Comparison of ENCODE assay signal across 19 cellular contexts in genomic region chr2:159169187-159169586, GRCh38.
DNase-seq lines count a peak whose midpoint lies in the region; ATAC-seq, FAIRE-seq and TF ChIP-seq lines count a peak whose summit lies in the region.
"Had no signal": no experiment of that assay in that cellular context is flagged by ENCODE, and none has a peak within 500 bp of the region (broad histone marks: within the 10 kb centered on the region; RNA-seq: fewer than 3 reads in every experiment).

No MANE protein-coding gene starts in this region.

- H3K27ac ChIP-seq in SK-N-SH (ENCODE audit: low read depth in 2 of 2, low read length in 1 of 2) (peak overlapping the region in 1 of 2 experiments; percentile 18; a peak in 1 of 4 replicates), endothelial cell of umbilical vein (ENCODE audit: insufficient read depth, low read depth, low read length) (peak overlapping the region; percentile 52)
- H3K27ac ChIP-seq: 22Rv1, RWPE1, SJSA1 had no signal

- intact Hi-C loops in endothelial cell of umbilical vein (cut with micrococcal nuclease) (loop anchor here (1.0 to 5.0 kb wide), 3 partner anchors 19 to 197 kb away; no protein-coding TSS in a partner anchor), cardiac septum (cut with DNase I) (no loop called here)

- no peak for TF ChIP-seq EP300 in SK-N-SH (IDR thresholded peaks at IDR 0.05; ENCODE audit: borderline replicate concordance in 1 of 2, low read depth in 1 of 2, low read length in 1 of 2)

- ATAC-seq in SK-N-SH treated with all-trans-retinoic acid at 6 μM for 48 hours (peak; percentile 60; the same call in 2 of the 3 replicates), GM18868 (IDR thresholded peaks at IDR 0.05; ENCODE audit: unreplicated experiment) (no peak)
- ATAC-seq: GM23338 had no signal

- 73% methylated on average over 6 of the region's 6 CpGs for WGBS in SK-N-SH (ENCODE audit: low lambda C conversion rate)

- no peaks in the 10 kb centered on the region for H3K79me2 ChIP-seq in SK-N-SH (ENCODE audit: insufficient read depth)
- peaks cover 2% of the 10 kb centered on the region for H3K79me2 ChIP-seq in endothelial cell of umbilical vein (ENCODE audit: control insufficient read depth, insufficient read depth, low read length)

- no peak overlapping the region for H3K4me2 ChIP-seq in SK-N-SH
- peak overlapping the region; percentile 39 for H3K4me2 ChIP-seq in endothelial cell of umbilical vein (ENCODE audit: insufficient read depth, low read length)
- H3K4me2 ChIP-seq: GM23338 had no signal

- H3K4me1 ChIP-seq in SK-N-SH (ENCODE audit: control insufficient read depth in 1 of 2, insufficient read depth in 2 of 2, low read depth in 1 of 2, low read length in 1 of 2) (peaks cover 0 to 6% of the 10 kb centered on the region in 2 experiments; a peak in 1 of 4 replicates), endothelial cell of umbilical vein (ENCODE audit: control insufficient read depth, extremely low read depth, insufficient read depth, low read length) (peaks cover 20% of the 10 kb centered on the region)
- H3K4me1 ChIP-seq: SJSA1 had no signal

- BruUV-seq in endothelial cell of umbilical vein (replicated peaks; lab: Mats Ljungman, UMichigan), result no TSS peak

- H3K9ac ChIP-seq in SK-N-SH (no peak overlapping the region), endothelial cell of umbilical vein (replicated peaks; ENCODE audit: extremely low read depth, insufficient read depth, low read length) (no peak overlapping the region)

- TF ChIP-seq CTCF in SK-N-SH (IDR thresholded peaks at IDR 0.05) (no peak), endothelial cell of umbilical vein (IDR thresholded peaks at IDR 0.05; ENCODE audit: extremely low read depth in 1 of 2, insufficient read depth in 1 of 2, low read depth in 1 of 2, low read length in 2 of 2) (no peak)

- CTCF ChIA-PET in SK-N-SH (lab: Yijun Ruan, JAX) (interaction anchor here (0.9 to 1.4 kb wide), 5 partner anchors 8 to 22 kb away, joined by 3 to 6 read pairs (median 4); no protein-coding TSS in a partner anchor), endothelial cell of umbilical vein (lab: Charles Lee) (interaction anchor here (1.0 to 3.0 kb wide), 22 partner anchors 8 to 272 kb away, joined by 3 to 35 read pairs (median 8); partner anchors contain the start of gene TANC1)

- peak; percentile 91 for FAIRE-seq in endothelial cell of umbilical vein (lab: Jason Lieb, UNC)

- H2AFZ ChIP-seq in SK-N-SH (ENCODE audit: low read depth) (no peak overlapping the region), endothelial cell of umbilical vein (ENCODE audit: low read depth, low read length) (no peak overlapping the region)
- H2AFZ ChIP-seq: GM23338 had no signal

- no peaks in the 10 kb centered on the region for H3K9me2 ChIP-seq in SK-N-SH

- no peaks in the 10 kb centered on the region for H3K9me1 ChIP-seq in endothelial cell of umbilical vein (replicated peaks; ENCODE audit: control insufficient read depth, extremely low read depth, insufficient read depth, low read length)

- H3K4me3 ChIP-seq in SK-N-SH (ENCODE audit: low read depth in 2 of 2, low read length in 1 of 2), result no peak overlapping the region
- no peak overlapping the region for H3K4me3 ChIP-seq in endothelial cell of umbilical vein (replicated peaks in 1 of 3; ENCODE audit: insufficient read depth in 1 of 3, low read depth in 1 of 3, low read length in 3 of 3)
- H3K4me3 ChIP-seq: GM23338, SJSA1 had no signal

- H3K27me3 ChIP-seq in SK-N-SH (ENCODE audit: insufficient read depth) (no peaks in the 10 kb centered on the region), endothelial cell of umbilical vein (ENCODE audit: control insufficient read depth in 2 of 2, insufficient read depth in 2 of 2, low read length in 2 of 2) (no peaks in the 10 kb centered on the region)
- H3K27me3 ChIP-seq: SJSA1 had no signal

- H3K36me3 ChIP-seq in SK-N-SH (replicated peaks in 1 of 2; ENCODE audit: control insufficient read depth in 1 of 2, insufficient read depth in 2 of 2, low read length in 1 of 2) (peaks cover 15 to 49% of the 10 kb centered on the region in 2 experiments), endothelial cell of umbilical vein (ENCODE audit: control insufficient read depth in 2 of 2, extremely low read depth in 1 of 2, insufficient read depth in 2 of 2, low read length in 2 of 2) (peaks cover 15 to 28% of the 10 kb centered on the region in 2 experiments)

- POLR2A ChIA-PET in SK-N-SH (lab: Yijun Ruan, JAX) (no interaction called here), endothelial cell of umbilical vein (lab: Charles Lee) (interaction anchor here (1.0 kb wide), 1 partner anchor 29 kb away, joined by 3 read pairs; no protein-coding TSS in a partner anchor)

- H3F3A ChIP-seq in SK-N-SH (replicated peaks; ENCODE audit: insufficient read depth), result no peaks in the 10 kb centered on the region

- DNase-seq in SK-N-SH (no peak), astrocyte of the hippocampus (ENCODE audit: low read depth, low spot score) (peak; percentile 55), endothelial cell of umbilical vein (ENCODE audit: low read depth, low spot score) (peak; percentile 84), pulmonary artery endothelial cell (ENCODE audit: low read depth, low spot score) (peak; percentile 43), cardiac septum (ENCODE audit: low spot score) (no peak)
- DNase-seq in stimulated activated CD4-positive, alpha-beta T cell treated with anti-CD3 and anti-CD28 coated beads, Interleukin-2, amount 100 ng/mL, for 48 hours, result no peak
- DNase-seq: DMS 273 treated with DMSO at 0.1 percent for 48 hours, GDM1, HCEC 1CT, NCI-H1105, NCI-H2081, NCI-H510A treated with DMSO at 0.1 percent for 48 hours, NCI-H774 had no signal

- H4K20me1 ChIP-seq in SK-N-SH (ENCODE audit: insufficient read depth) (no peaks in the 10 kb centered on the region), endothelial cell of umbilical vein (replicated peaks; ENCODE audit: control insufficient read depth, extremely low read depth, insufficient read depth, low read length) (no peaks in the 10 kb centered on the region)

- no peak for TF ChIP-seq RAD21 in SK-N-SH (IDR thresholded peaks at IDR 0.05; ENCODE audit: low read length)

- dilution Hi-C loops in endothelial cell of umbilical vein (cut with MboI; ENCODE audit: extremely low pct_ligation_motif_present, low sequenced_read_pairs), result no loop called here

- H3K9me3 ChIP-seq in SK-N-SH (no peaks in the 10 kb centered on the region), endothelial cell of umbilical vein (replicated peaks; ENCODE audit: control insufficient read depth, insufficient read depth, low read length) (no peaks in the 10 kb centered on the region)
- H3K9me3 ChIP-seq: SJSA1 had no signal

- TF ChIP-seq POLR2A in endothelial cell of umbilical vein (IDR thresholded peaks at IDR 0.05; ENCODE audit: low read depth, low read length), result no peak

TF ChIP-seq in SK-N-SH treated with all-trans-retinoic acid at 6 μM for 48 hours, 23 proteins besides CTCF, POLR2A, EP300 and RAD21:
- TF ChIP-seq PATZ1 (CRISPR knock-in tag; IDR thresholded peaks at IDR 0.05; ENCODE audit: borderline replicate concordance) (no peak), ISL1 (CRISPR knock-in tag; IDR thresholded peaks at IDR 0.05) (peak; percentile 49)

TF ChIP-seq in SK-N-SH, 30 proteins besides CTCF, POLR2A, EP300 and RAD21 (continues in another document):
- TF ChIP-seq FOXJ3 (CRISPR knock-in tag; IDR thresholded peaks at IDR 0.05) (no peak), RCOR1 (IDR thresholded peaks at IDR 0.05; ENCODE audit: low read length) (no peak), MEF2A (IDR thresholded peaks at IDR 0.05; ENCODE audit: borderline replicate concordance, low read depth) (no peak), ELF1 (IDR thresholded peaks at IDR 0.05) (no peak), GABPA (IDR thresholded peaks at IDR 0.05; ENCODE audit: low read depth) (no peak), FOXM1 (IDR thresholded peaks at IDR 0.05; ENCODE audit: low read depth) (no peak), YY1 (IDR thresholded peaks at IDR 0.05; ENCODE audit: low read depth) (no peak), USF1 (IDR thresholded peaks at IDR 0.05; ENCODE audit: borderline replicate concordance, low read depth) (no peak), TAF1 (IDR thresholded peaks at IDR 0.05; ENCODE audit: borderline replicate concordance, low read depth, low read length) (no peak), RXRA (IDR thresholded peaks at IDR 0.05; ENCODE audit: borderline replicate concordance, low read depth) (no peak)

TF ChIP-seq in endothelial cell of umbilical vein, 7 proteins besides CTCF, POLR2A, EP300 and RAD21:
- TF ChIP-seq EZH2 (IDR thresholded peaks at IDR 0.05; ENCODE audit: borderline replicate concordance, low read depth, low read length, severe bottlenecking), result no peak
- no peak for TF ChIP-seq MYC (IDR thresholded peaks at IDR 0.05; ENCODE audit: low read depth, low read length)
- TF ChIP-seq POLR2AphosphoS5 (IDR thresholded peaks at IDR 0.05; ENCODE audit: insufficient read depth, low read depth, low read length), result peak; percentile 51
- no peak for TF ChIP-seq MAX (IDR thresholded peaks at IDR 0.05; ENCODE audit: insufficient read depth, insufficient read length)
- TF ChIP-seq JUN (IDR thresholded peaks at IDR 0.05; ENCODE audit: borderline replicate concordance, insufficient read depth, insufficient read length, low read depth), result peak; percentile 47
- TF ChIP-seq FOS (IDR thresholded peaks at IDR 0.05; ENCODE audit: borderline replicate concordance, insufficient read depth, low read length), result peak; percentile 54
- TF ChIP-seq GATA2 (IDR thresholded peaks at IDR 0.05; ENCODE audit: insufficient read depth, insufficient read length, low read depth, low read length), result peak; percentile 75

Comparison
In these comparisons a context has a peak if more than half of its experiments do, and no peak if none do; other contexts are left out.
1. DNase-seq: peak in astrocyte of the hippocampus (single experiment), endothelial cell of umbilical vein (single experiment) and pulmonary artery endothelial cell (single experiment); none in SK-N-SH (single experiment), cardiac septum (single experiment) and stimulated activated CD4-positive, alpha-beta T cell treated with anti-CD3 and anti-CD28 coated beads, Interleukin-2, amount 100 ng/mL, for 48 hours (0 of 2).